In genomic region chr5:128245974-128246373, GRCh38 we compare ENCODE assay signal across 8 cellular contexts.
"Had no signal": no experiment of that assay in that cellular context is flagged by ENCODE, and none has a peak within 500 bp of the region (broad histone marks: within the 10 kb centered on the region; RNA-seq: fewer than 3 reads in every experiment).

No MANE protein-coding gene starts in this region.

- DNase-seq: GOT3, H9, HCEC 1CT, KG1 had no signal

- H3K36me3 Mint-ChIP-seq: IgD-negative memory B cell had no signal

- H3K27ac ChIP-seq: HL-60 had no signal

- FAIRE-seq: H54, HepG2 had no signal

- ATAC-seq: HepG2 had no signal

- H3K27ac Mint-ChIP-seq: H9, IgD-negative memory B cell had no signal

- H3K4me1 Mint-ChIP-seq: H9, IgD-negative memory B cell had no signal

- H3K4me3 Mint-ChIP-seq: H9, IgD-negative memory B cell had no signal
